18 cellular contexts compared by ENCODE assay signal in the genomic region with DNA sequence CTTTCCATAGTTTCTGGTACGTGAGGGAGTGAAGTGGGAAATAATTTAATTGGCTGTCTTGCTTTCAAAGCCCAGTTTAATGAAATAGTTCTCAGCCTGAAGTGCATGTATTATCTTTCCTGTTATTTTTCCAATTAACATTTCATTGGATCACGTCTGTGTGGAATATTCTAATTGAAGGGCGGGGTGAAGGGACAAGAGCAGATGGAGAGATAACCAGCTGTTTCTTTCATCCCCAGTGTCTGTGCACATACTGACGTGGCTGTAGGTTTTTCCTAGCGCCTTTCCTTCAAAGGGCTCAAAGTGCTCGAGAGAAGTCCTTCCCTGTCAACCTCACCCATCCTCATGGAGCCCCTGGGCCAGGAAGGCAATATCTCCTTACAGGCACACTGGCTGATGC.
DNase-seq lines count a peak whose midpoint lies in the region.
"Had no signal": no experiment of that assay in that cellular context is flagged by ENCODE, and none has a peak within 500 bp of the region (broad histone marks: within the 10 kb centered on the region; RNA-seq: fewer than 3 reads in every experiment).

No MANE protein-coding gene starts in this region.

- DNase-seq in DMS 273 (lab: John Stamatoyannopoulos, UW; ENCODE audit: unreplicated experiment): peak; percentile 80
- DNase-seq in NCI-H1694 (lab: John Stamatoyannopoulos, UW): peak; percentile 87
- DNase-seq in NCI-H524 treated with DMSO at 0.1 percent for 48 hours (lab: John Stamatoyannopoulos, UW): peak; percentile 60
- peak; percentile 58 for DNase-seq in SK-N-DZ (ENCODE audit: low spot score)
- DNase-seq in DMS153 (lab: John Stamatoyannopoulos, UW): no peak
- no peak for DNase-seq in SHP77 (lab: John Stamatoyannopoulos, UW)
- no peak for DNase-seq in GM19238 (ENCODE audit: insufficient read length, low spot score)
- DNase-seq: Caco-2; CD8-positive, alpha-beta T cell; NCI-H1048; NCI-H1436; NCI-H1930; NCI-H345; Right ventricle myocardium superior; RPMI8226; SW 1271; T-helper 17 cell; T1000 had no signal

Comparison
In these comparisons a context has a peak if more than half of its experiments do, and no peak if none do; other contexts are left out.
1. DNase-seq: peak in DMS 273 (single experiment), NCI-H1694 (single experiment), NCI-H524 treated with DMSO at 0.1 percent for 48 hours (single experiment) and SK-N-DZ (single experiment); none in DMS153 (single experiment), SHP77 (0 of 2) and GM19238 (single experiment).